7 cellular contexts compared by ENCODE assay signal in genomic region chr7:99981066-99981465, GRCh38. TPM values are rescaled to one million over a fixed set of nuclear protein-coding genes. Genes with fewer than 3 reads are reported as not detected.
"Had no signal": no experiment of that assay in that cellular context is flagged by ENCODE, and none has a peak within 500 bp of the region (broad histone marks: within the 10 kb centered on the region; RNA-seq: fewer than 3 reads in every experiment).

No MANE protein-coding gene starts in this region.

RNA-seq across cellular contexts. Expression of gene AZGP1, which starts 5.2 kb away (rescaled TPM):
- total RNA-seq: mononuclear cell, natural killer cell, progenitor cell of endocrine pancreas, temporal lobe had no signal

RNA-seq across cellular contexts. Expression of gene GJC3, which starts 51.6 kb away (rescaled TPM):
- total RNA-seq: hepatocyte, natural killer cell, temporal lobe, urinary bladder, vagina had no signal
- polyA plus RNA-seq: hepatocyte had no signal
